In genomic region chr12:124531281-124531745, GRCh38 we compare ENCODE assay signal across 1 cellular context.
A peak's percentile ranks its signal among the peaks of the same experiment; 100 is the strongest.
TF ChIP-seq lines count a peak whose summit lies in the region.

No MANE protein-coding gene starts in this region.

TF ChIP-seq in neural cell, 6 proteins besides CTCF, POLR2A, EP300 and RAD21 (continued from another document):
- TF ChIP-seq REST (IDR thresholded peaks at IDR 0.05; ENCODE audit: borderline replicate concordance) (no peak), EZH2 (IDR thresholded peaks at IDR 0.05; ENCODE audit: borderline replicate concordance, insufficient read depth, low read length, poor library complexity, severe bottlenecking) (no peak), SMC3 (conservative IDR thresholded peaks at IDR 0.05; ENCODE audit: poor library complexity) (peak; percentile 49), TAF1 (IDR thresholded peaks at IDR 0.05; ENCODE audit: low read depth) (no peak), MXI1 (conservative IDR thresholded peaks at IDR 0.05; ENCODE audit: poor library complexity, severe bottlenecking) (no peak)
TF ChIP-seq in neural cell: peak in this region for 2.
